ENCODE assay signal across 13 cellular contexts in genomic region chr5:176486189-176486757, GRCh38.
"Had no signal": no experiment of that assay in that cellular context is flagged by ENCODE, and none has a peak within 500 bp of the region (broad histone marks: within the 10 kb centered on the region; RNA-seq: fewer than 3 reads in every experiment).

No MANE protein-coding gene starts in this region.

- H3K4me3 ChIP-seq: vagina had no signal

- H3K27ac ChIP-seq: vagina had no signal

- FAIRE-seq: endometrium had no signal

- H3K9me3 ChIP-seq: vagina had no signal

- H3K27me3 Mint-ChIP-seq: activated CD4-positive, alpha-beta T cell treated with anti-CD3 and anti-CD28 coated beads, Interleukin-2, amount 10 ng/mL, durations not matched to agents 7 days and 5 days; activated naive CD8-positive, alpha-beta T cell had no signal

- H3K27ac Mint-ChIP-seq: activated CD4-positive, alpha-beta T cell treated with anti-CD3 and anti-CD28 coated beads, Interleukin-2, amount 10 ng/mL, durations not matched to agents 7 days and 5 days; activated naive CD8-positive, alpha-beta T cell; brain; nephron had no signal

- H3K9me3 Mint-ChIP-seq: activated CD4-positive, alpha-beta T cell treated with anti-CD3 and anti-CD28 coated beads, Interleukin-2, amount 10 ng/mL, durations not matched to agents 7 days and 5 days; brain; immature natural killer cell; nephron had no signal

- H3K27me3 ChIP-seq: vagina had no signal

- DNase-seq: activated CD4-positive, alpha-beta T cell treated with anti-CD3 and anti-CD28 coated beads, Interleukin-2, amount 10 ng/mL, durations not matched to agents 7 days and 5 days; activated gamma-delta T cell; activated T-cell treated with anti-CD3 and anti-CD28 coated beads, Interleukin-2, amount 50 U/mL, for 1 hour; amygdala; cerebellar nuclear complex; glutamatergic neuron; immature natural killer cell; T-helper 1 cell had no signal

- H3K4me1 Mint-ChIP-seq: brain, nephron had no signal

- H3K4me3 Mint-ChIP-seq: activated CD4-positive, alpha-beta T cell treated with anti-CD3 and anti-CD28 coated beads, Interleukin-2, amount 10 ng/mL, durations not matched to agents 7 days and 5 days; activated naive CD8-positive, alpha-beta T cell; brain; immature natural killer cell; nephron had no signal

- H3K4me1 ChIP-seq: vagina had no signal
